In genomic region chr18:41459657-41460056, GRCh38 we compare ENCODE assay signal across 16 cellular contexts.
DNase-seq lines count a peak whose midpoint lies in the region; ATAC-seq, FAIRE-seq and TF ChIP-seq lines count a peak whose summit lies in the region.
"Had no signal": no experiment of that assay in that cellular context is flagged by ENCODE, and none has a peak within 500 bp of the region (broad histone marks: within the 10 kb centered on the region; RNA-seq: fewer than 3 reads in every experiment).

No MANE protein-coding gene starts in this region.

- no peak overlapping the region for H3K4me2 ChIP-seq in H1 (ENCODE audit: insufficient read depth in 1 of 2, low read depth in 2 of 2, low read length in 2 of 2)
- H3K4me2 ChIP-seq in mesenchymal stem cell (ENCODE audit: low read length, poor library complexity, severe bottlenecking), result no peak overlapping the region

- H3K9me3 ChIP-seq in H1 (ENCODE audit: insufficient read depth in 2 of 2, low read depth in 1 of 2, low read length in 1 of 2), result no peaks in the 10 kb centered on the region
- H3K9me3 ChIP-seq in mesenchymal stem cell (ENCODE audit: control insufficient read depth, low read length), result no peaks in the 10 kb centered on the region

- H3K27ac ChIP-seq in H1 (ENCODE audit: low read depth, low read length) (no peak overlapping the region), mesenchymal stem cell (ENCODE audit: low read length, poor library complexity, severe bottlenecking) (no peak overlapping the region)
- H3K27ac ChIP-seq: GM23248 had no signal

- H2BK15ac ChIP-seq in H1 (ENCODE audit: low read length) (no peak overlapping the region), mesenchymal stem cell (ENCODE audit: low read depth, poor library complexity, severe bottlenecking) (no peak overlapping the region)

- no peak overlapping the region for H3K4me3 Mint-ChIP-seq in WTC11
- H3K4me3 Mint-ChIP-seq: CD14-positive monocyte; CD8-positive, alpha-beta T cell had no signal

- H3K4me1 ChIP-seq in H1 (replicated peaks in 1 of 4; ENCODE audit: control insufficient read depth in 3 of 4, insufficient read depth in 4 of 4, low read length in 3 of 4), result peaks cover 0 to 6% (median 4%) of the 10 kb centered on the region in 4 experiments; a peak in 3 of 7 replicates
- no peaks in the 10 kb centered on the region for H3K4me1 ChIP-seq in mesenchymal stem cell (ENCODE audit: control insufficient read depth, insufficient read depth, low read depth, low read length)

- H3K27me3 Mint-ChIP-seq in WTC11 (ENCODE audit: low read depth), result no peaks in the 10 kb centered on the region

- no peak overlapping the region for H2BK12ac ChIP-seq in H1 (ENCODE audit: low read depth, low read length)
- no peak overlapping the region for H2BK12ac ChIP-seq in mesenchymal stem cell (ENCODE audit: low read length in 2 of 2)

- no peaks in the 10 kb centered on the region for H3K23me2 ChIP-seq in H1 (ENCODE audit: low read depth, low read length)

- H2BK5ac ChIP-seq in H1 (ENCODE audit: low read depth, low read length), result no peak overlapping the region
- peak overlapping the region; percentile 57 for H2BK5ac ChIP-seq in mesenchymal stem cell (ENCODE audit: low read depth, low read length, poor library complexity, severe bottlenecking)

- no peak overlapping the region for H4K91ac ChIP-seq in H1 (replicated peaks; ENCODE audit: insufficient read length, low read length)
- no peak overlapping the region for H4K91ac ChIP-seq in mesenchymal stem cell (ENCODE audit: low read length)

- no peaks in the 10 kb centered on the region for H3K79me1 ChIP-seq in H1 (ENCODE audit: low read depth, low read length)
- H3K79me1 ChIP-seq in mesenchymal stem cell (replicated peaks; ENCODE audit: low read length, poor library complexity, severe bottlenecking), result no peaks in the 10 kb centered on the region

- no peaks in the 10 kb centered on the region for H3K9me3 Mint-ChIP-seq in WTC11

- H3K23ac ChIP-seq in H1 (ENCODE audit: insufficient read length), result no peak overlapping the region
- no peak overlapping the region for H3K23ac ChIP-seq in mesenchymal stem cell (ENCODE audit: low read length in 2 of 2)

- H3K4me1 Mint-ChIP-seq in WTC11, result peaks cover 42% of the 10 kb centered on the region
- H3K4me1 Mint-ChIP-seq: CD14-positive monocyte had no signal

- H3K4ac ChIP-seq in H1 (replicated peaks; ENCODE audit: insufficient read length, low read depth, low read length) (no peak overlapping the region), mesenchymal stem cell (ENCODE audit: low read depth in 1 of 2, low read length in 2 of 2) (no peak overlapping the region)

- peak; percentile 46 for FAIRE-seq in D721Med (lab: Jason Lieb, UNC)
- FAIRE-seq in H1 (lab: Jason Lieb, UNC), result no peak
- FAIRE-seq: A204.1, GM12878, GM18507 had no signal

- H3K27ac Mint-ChIP-seq in WTC11, result no peak overlapping the region
- H3K27ac Mint-ChIP-seq: CD14-positive monocyte; CD8-positive, alpha-beta T cell had no signal

- WGBS in H1 (ENCODE audit: extremely low coverage in 1 of 2, insufficient coverage in 1 of 2, insufficient read length in 1 of 2, insufficient replicate concordance in 2 of 2, low coverage in 1 of 2, low lambda C conversion rate in 2 of 2, missing lambda C conversion rate in 1 of 2), 2 experiments, result 98% methylated on average over 2 of the region's 2 CpGs; no CpG with 5 or more reads in 1 of the 2 experiments
- no CpG with 5 or more reads among the region's 2 CpGs for WGBS in mesenchymal stem cell

- H4K5ac ChIP-seq in H1 (ENCODE audit: insufficient read length, low read depth, low read length), result no peak overlapping the region

- H3K9ac ChIP-seq in H1 (replicated peaks in 1 of 4; ENCODE audit: extremely low read depth in 1 of 4, low read depth in 3 of 4, low read length in 3 of 4) (no peak overlapping the region), mesenchymal stem cell (ENCODE audit: low read length) (no peak overlapping the region)
- H3K9ac ChIP-seq: GM23248 had no signal

- H3K27me3 ChIP-seq in H1 (replicated peaks in 1 of 4; ENCODE audit: control insufficient read depth in 3 of 4, extremely low read depth in 1 of 4, insufficient read depth in 3 of 4, low read length in 3 of 4) (no peaks in the 10 kb centered on the region), mesenchymal stem cell (ENCODE audit: control insufficient read depth in 1 of 2, insufficient read depth in 1 of 2, low read length in 2 of 2) (no peaks in the 10 kb centered on the region)

- no peak for ATAC-seq in WTC11
- ATAC-seq: CD8-positive, alpha-beta T cell; GM12878 had no signal

- H4K20me1 ChIP-seq in H1 (replicated peaks in 1 of 2; ENCODE audit: control insufficient read depth in 1 of 2, insufficient read depth in 2 of 2, low read length in 2 of 2), result no peaks in the 10 kb centered on the region

- H3K4me3 ChIP-seq in H1 (ENCODE audit: extremely low read depth in 1 of 4, insufficient read depth in 2 of 4, low read depth in 3 of 4, low read length in 4 of 4) (no peak overlapping the region), mesenchymal stem cell (ENCODE audit: insufficient read depth in 1 of 2, low read depth in 1 of 2, low read length in 2 of 2) (no peak overlapping the region)
- H3K4me3 ChIP-seq: GM12878, GM23248 had no signal

- CTCF ChIA-PET in H1 (lab: Charles Lee; ENCODE audit: partially characterized antibody), result no interaction called here
- CTCF ChIA-PET in WTC11 (lab: Charles Lee), result no interaction called here

- H3K36me3 Mint-ChIP-seq in WTC11, result no peaks in the 10 kb centered on the region
- H3K36me3 Mint-ChIP-seq: CD14-positive monocyte; CD8-positive, alpha-beta T cell had no signal

- H3K18ac ChIP-seq in H1 (ENCODE audit: extremely low read depth, low read length), result no peak overlapping the region
- H3K18ac ChIP-seq in mesenchymal stem cell (ENCODE audit: low read depth in 1 of 2, low read length in 2 of 2), result no peak overlapping the region

- POLR2A ChIA-PET in H1 (lab: Charles Lee; ENCODE audit: partially characterized antibody), result no interaction called here
- POLR2A ChIA-PET in WTC11 (lab: Charles Lee), result no interaction called here

- TF ChIP-seq EP300 in H1 (IDR thresholded peaks at IDR 0.05; ENCODE audit: borderline replicate concordance in 1 of 2, low read depth in 2 of 2, low read length in 2 of 2), result no peak

- no peak overlapping the region for H2BK20ac ChIP-seq in H1 (ENCODE audit: low read length)

- no peak overlapping the region for H3K56ac ChIP-seq in H1 (replicated peaks; ENCODE audit: insufficient read length, low read depth, low read length)

- no peak for TF ChIP-seq POLR2A in H1 (IDR thresholded peaks at IDR 0.05; ENCODE audit: control extremely low read depth in 1 of 2, low read depth in 2 of 2, low read length in 2 of 2)

- no peaks in the 10 kb centered on the region for H3K36me3 ChIP-seq in H1 (ENCODE audit: control insufficient read depth in 2 of 4, insufficient read depth in 4 of 4, low read length in 3 of 4)
- H3K36me3 ChIP-seq in mesenchymal stem cell (ENCODE audit: control insufficient read depth in 1 of 2, insufficient read depth in 2 of 2, low read depth in 1 of 2, low read length in 2 of 2), result no peaks in the 10 kb centered on the region

- H3K14ac ChIP-seq in H1 (ENCODE audit: insufficient read length) (no peak overlapping the region), mesenchymal stem cell (ENCODE audit: low read length in 2 of 2) (no peak overlapping the region)

- TF ChIP-seq RAD21 in H1 (IDR thresholded peaks at IDR 0.05 in 1 of 2, conservative IDR thresholded peaks at IDR 0.05 in 1 of 2; ENCODE audit: low read depth in 2 of 2, low read length in 2 of 2), result no peak

- DNase-seq in D721Med (ENCODE audit: insufficient read length, low spot score) (no peak), NCI-H226 (peak; percentile 35), H1 (ENCODE audit: low read depth in 1 of 2, low spot score in 2 of 2) (no peak), mesenchymal stem cell (no peak), activated gamma-delta T cell (lab: John Stamatoyannopoulos, UW) (no peak), WTC11 (ENCODE audit: low spot score) (no peak), DMS53 treated with DMSO at 0.1 percent for 48 hours (lab: John Stamatoyannopoulos, UW; ENCODE audit: unreplicated experiment) (no peak)
- DNase-seq: CD8-positive, alpha-beta T cell; COR-L47; DMS53; GM23248; H7 had no signal

- H2BK120ac ChIP-seq in H1 (replicated peaks; ENCODE audit: low read depth, low read length), result no peak overlapping the region
- no peak overlapping the region for H2BK120ac ChIP-seq in mesenchymal stem cell (ENCODE audit: low read depth, low read length)

- H2AK5ac ChIP-seq in H1 (ENCODE audit: low read depth, low read length) (no peak overlapping the region), mesenchymal stem cell (ENCODE audit: low read length, severe bottlenecking) (no peak overlapping the region)

- no peak overlapping the region for H4K8ac ChIP-seq in H1 (ENCODE audit: extremely low read depth, insufficient read depth, low read length)
- no peak overlapping the region for H4K8ac ChIP-seq in mesenchymal stem cell (ENCODE audit: low read length)

- H2AFZ ChIP-seq in H1 (ENCODE audit: low read length) (no peak overlapping the region), mesenchymal stem cell (ENCODE audit: low read depth, low read length) (no peak overlapping the region)
- H2AFZ ChIP-seq: GM23248 had no signal

- no peaks in the 10 kb centered on the region for H3K79me2 ChIP-seq in H1 (ENCODE audit: control insufficient read depth in 1 of 2, insufficient read depth in 2 of 2, low read length in 2 of 2)

- no peak for TF ChIP-seq CTCF in D721Med (IDR thresholded peaks at IDR 0.05; ENCODE audit: insufficient read depth, missing control alignments)
- no peak for TF ChIP-seq CTCF in H1 (IDR thresholded peaks at IDR 0.05; ENCODE audit: control extremely low read depth in 1 of 3, insufficient read depth in 1 of 3, low read depth in 1 of 3, low read length in 3 of 3)
- TF ChIP-seq CTCF in WTC11 (IDR thresholded peaks at IDR 0.05), result no peak

TF ChIP-seq in H1, 55 proteins besides CTCF, POLR2A, EP300 and RAD21:
- TF ChIP-seq POLR2AphosphoS5 (IDR thresholded peaks at IDR 0.05; ENCODE audit: low read depth, low read length) (no peak), MAFK (IDR thresholded peaks at IDR 0.05; ENCODE audit: low read depth, low read length) (peak; percentile 4; the same call in 1 of the 2 replicates)

TF ChIP-seq in WTC11, 78 proteins besides CTCF, POLR2A, EP300 and RAD21 (continues in another document):
- TF ChIP-seq ATF6 (CRISPR knock-in tag; IDR thresholded peaks at IDR 0.05) (no peak), FOXP1 (CRISPR knock-in tag; IDR thresholded peaks at IDR 0.05; ENCODE audit: borderline replicate concordance) (no peak)
